Comparison of ENCODE assay signal across 22 cellular contexts in the genomic region with DNA sequence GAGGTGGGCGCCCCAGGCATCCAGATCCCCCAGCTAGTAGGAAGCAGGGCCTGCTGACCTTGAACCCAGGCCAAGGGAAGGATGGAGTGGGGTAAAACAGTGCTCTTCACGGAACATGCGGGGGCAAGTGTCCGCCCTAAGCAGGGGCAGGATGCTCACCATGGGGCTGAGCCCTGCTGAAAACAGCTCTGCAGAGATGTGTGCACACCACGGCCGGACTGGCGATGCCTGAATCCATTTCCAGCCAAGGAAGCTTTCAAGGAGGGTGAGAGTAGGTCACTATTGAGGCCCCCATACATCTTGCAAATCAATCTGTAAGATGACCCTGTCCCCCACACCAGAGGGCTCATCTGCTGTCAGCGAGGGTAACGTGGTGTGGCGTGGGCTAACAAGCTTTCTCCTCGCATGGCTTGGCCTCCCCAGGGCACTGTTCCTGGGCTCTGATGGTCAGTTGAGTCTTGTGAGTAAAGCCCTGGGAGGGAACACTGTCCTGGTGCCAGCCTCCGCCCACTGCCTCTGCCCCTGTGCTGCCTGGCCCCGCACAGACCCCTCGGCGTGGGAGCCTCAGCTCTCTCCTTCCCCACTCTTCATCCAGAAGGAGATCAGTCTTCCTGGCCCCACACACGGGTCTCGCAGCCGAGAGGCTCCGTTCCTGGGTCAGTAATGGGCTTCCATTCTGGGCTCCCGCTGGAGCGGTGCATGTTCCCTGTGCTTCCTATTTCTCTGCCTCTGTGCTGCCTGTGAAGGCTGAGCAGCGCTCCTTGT.
"Had no signal": no experiment of that assay in that cellular context is flagged by ENCODE, and none has a peak within 500 bp of the region (broad histone marks: within the 10 kb centered on the region; RNA-seq: fewer than 3 reads in every experiment).

No MANE protein-coding gene starts in this region.

- H3K36me3 ChIP-seq: MG63, SJCRH30 had no signal

- H3K9me3 ChIP-seq: MG63, SJCRH30 had no signal

- H3K27me3 ChIP-seq: MG63, SJCRH30 had no signal

- H3K4me3 ChIP-seq: MG63, SJCRH30 had no signal

- DNase-seq: IMR-90, Karpas-422, KG1, MG63, NCI-H1092, NCI-H1105 treated with DMSO at 0.1 percent for 48 hours, NCI-H1417 treated with DMSO at 0.1 percent for 48 hours, NCI-H146, NCI-H1694 treated with DMSO at 0.1 percent for 48 hours, NCI-H1930, NCI-H2081, NCI-H2107, NCI-H2227 treated with DMSO at 0.1 percent for 48 hours, NCI-H524 treated with DMSO at 0.1 percent for 48 hours, NCI-H69, NCI-H774, SHP77 treated with DMSO at 0.1 percent for 48 hours, SJCRH30 had no signal

- H3K27ac ChIP-seq: RWPE1, SJCRH30 had no signal

- ATAC-seq: HepG2, Right ventricle myocardium inferior, SK-N-SH treated with all-trans-retinoic acid at 6 μM for 48 hours had no signal
